In genomic region chr6:5135783-5136376, GRCh38 we compare ENCODE assay signal across 9 cellular contexts. TPM values are rescaled to one million over a fixed set of nuclear protein-coding genes. Genes with fewer than 3 reads are reported as not detected.
A peak's percentile ranks its signal among the peaks of the same experiment; 100 is the strongest.
DNase-seq lines count a peak whose midpoint lies in the region; ATAC-seq, FAIRE-seq and TF ChIP-seq lines count a peak whose summit lies in the region.
"Had no signal": no experiment of that assay in that cellular context is flagged by ENCODE, and none has a peak within 500 bp of the region (broad histone marks: within the 10 kb centered on the region; RNA-seq: fewer than 3 reads in every experiment).

No MANE protein-coding gene starts in this region.

- no TSS peak for BruUV-seq in HepG2 (replicated peaks; lab: Mats Ljungman, UMichigan)

- peak in 2 of 3 donors; percentile 29 to 64 for DNase-seq in CD4-positive, CD25-positive, alpha-beta regulatory T cell
- DNase-seq in RWPE2 (ENCODE audit: low spot score) (no peak), HepG2 (ENCODE audit: low spot score) (peak; percentile 48), hippocampal formation (lab: John Stamatoyannopoulos, UW) (no peak)
- DNase-seq in activated naive CD8-positive, alpha-beta T cell treated with anti-CD3 and anti-CD28 coated beads, Interleukin-2, amount 50 U/mL, for 24 hours, result peak; percentile 52
- DNase-seq in stimulated activated naive CD4-positive, alpha-beta T cell treated with Interleukin-2 at 50 U/mL for 16 hours (lab: John Stamatoyannopoulos, UW), result peak; percentile 28

- H3K27me3 ChIP-seq in CD4-positive, CD25-positive, alpha-beta regulatory T cell (ENCODE audit: control insufficient read depth, insufficient read depth, low read length), result no peaks in the 10 kb centered on the region
- H3K27me3 ChIP-seq in RWPE2 (ENCODE audit: insufficient read depth, poor library complexity, severe bottlenecking), result no peaks in the 10 kb centered on the region
- H3K27me3 ChIP-seq in HepG2 (ENCODE audit: control insufficient read depth in 1 of 2, insufficient read depth in 2 of 2, low read length in 2 of 2), result no peaks in the 10 kb centered on the region

- no peaks in the 10 kb centered on the region for H4K20me1 ChIP-seq in HepG2 (ENCODE audit: insufficient read depth, low read length)

- TF ChIP-seq EP300 in HepG2 (IDR thresholded peaks at IDR 0.05; ENCODE audit: low read depth in 2 of 2, low read length in 2 of 2) (no peak), HepG2 (CRISPR knock-in tag; IDR thresholded peaks at IDR 0.05; ENCODE audit: borderline replicate concordance) (no peak)

- no peak for ATAC-seq in CD4-positive, CD25-positive, alpha-beta regulatory T cell (ENCODE audit: low read depth in 2 of 2)
- ATAC-seq in RWPE2 (ENCODE audit: low read depth) (peak; percentile 53; the same call in 1 of the 3 replicates), HepG2 (peak; percentile 70), GM19397 (IDR thresholded peaks at IDR 0.05; ENCODE audit: unreplicated experiment) (no peak)
- ATAC-seq in activated naive CD8-positive, alpha-beta T cell treated with anti-CD3 and anti-CD28 coated beads, Interleukin-2, amount 50 U/mL, for 24 hours, result peak; percentile 54

- no peaks in the 10 kb centered on the region for H3K27me3 Mint-ChIP-seq in CD4-positive, CD25-positive, alpha-beta regulatory T cell
- H3K27me3 Mint-ChIP-seq in activated naive CD8-positive, alpha-beta T cell treated with anti-CD3 and anti-CD28 coated beads, Interleukin-2, amount 50 U/mL, for 24 hours, result no peaks in the 10 kb centered on the region

- no peak overlapping the region for H3K4me2 ChIP-seq in HepG2 (ENCODE audit: low read depth, low read length)

- in situ Hi-C loops in HepG2 (cut with HindIII; ENCODE audit: extremely low pct_ligation_motif_present, low pct_unique_long_range_greater_than_20kb), result no loop called here

- TF ChIP-seq CTCF in HEK293 (tag by site-specific recombination; IDR thresholded peaks at IDR 0.05) (no peak), RWPE2 (IDR thresholded peaks at IDR 0.05; ENCODE audit: poor library complexity, severe bottlenecking) (peak; percentile 67), HepG2 (CRISPR knock-in tag; IDR thresholded peaks at IDR 0.05) (peak; percentile 57)

- TF ChIP-seq POLR2A in HepG2 (IDR thresholded peaks at IDR 0.05; ENCODE audit: insufficient read depth in 1 of 2, low read depth in 2 of 2, low read length in 2 of 2), result no peak

- no peak overlapping the region for H3K4me3 Mint-ChIP-seq in CD4-positive, CD25-positive, alpha-beta regulatory T cell
- no peak overlapping the region for H3K4me3 Mint-ChIP-seq in activated naive CD8-positive, alpha-beta T cell treated with anti-CD3 and anti-CD28 coated beads, Interleukin-2, amount 50 U/mL, for 24 hours

- H3K9me3 ChIP-seq in CD4-positive, CD25-positive, alpha-beta regulatory T cell (ENCODE audit: control insufficient read depth in 2 of 2, low read length in 2 of 2), result no peaks in the 10 kb centered on the region
- H3K9me3 ChIP-seq in HEK293 (ENCODE audit: control insufficient read depth, insufficient read depth, low read depth, low read length) (no peaks in the 10 kb centered on the region), RWPE2 (ENCODE audit: severe bottlenecking) (no peaks in the 10 kb centered on the region), HepG2 (ENCODE audit: low read length) (no peaks in the 10 kb centered on the region)

- peaks cover 0 to 9% (median 2%) of the 10 kb centered on the region in 4 donors for H3K4me1 Mint-ChIP-seq in CD4-positive, CD25-positive, alpha-beta regulatory T cell
- peaks cover 2% of the 10 kb centered on the region for H3K4me1 Mint-ChIP-seq in activated naive CD8-positive, alpha-beta T cell treated with anti-CD3 and anti-CD28 coated beads, Interleukin-2, amount 50 U/mL, for 24 hours

- POLR2A ChIA-PET in HEK293 (lab: Yijun Ruan, JAX) (no interaction called here), HepG2 (lab: Yijun Ruan, JAX) (no interaction called here)

- no peaks in the 10 kb centered on the region for H3K36me3 ChIP-seq in CD4-positive, CD25-positive, alpha-beta regulatory T cell (ENCODE audit: control insufficient read depth, insufficient read depth, low read length)
- H3K36me3 ChIP-seq in HEK293 (ENCODE audit: control insufficient read depth in 2 of 2, insufficient read depth in 1 of 2, low read length in 2 of 2) (no peaks in the 10 kb centered on the region; a peak in 1 of 3 replicates), RWPE2 (ENCODE audit: low read depth) (no peaks in the 10 kb centered on the region), HepG2 (replicated peaks in 1 of 2; ENCODE audit: control insufficient read depth in 1 of 2, insufficient read depth in 2 of 2, low read length in 2 of 2) (no peaks in the 10 kb centered on the region; a peak in 1 of 5 replicates)

- H3K27ac Mint-ChIP-seq in CD4-positive, CD25-positive, alpha-beta regulatory T cell, result no peak overlapping the region
- H3K27ac Mint-ChIP-seq in activated naive CD8-positive, alpha-beta T cell treated with anti-CD3 and anti-CD28 coated beads, Interleukin-2, amount 50 U/mL, for 24 hours, result no peak overlapping the region

- WGBS in HepG2 (ENCODE audit: low lambda C conversion rate), result 73% methylated on average over 9 of the region's 9 CpGs

- H3K9ac ChIP-seq in HepG2 (ENCODE audit: insufficient read depth, low read depth, low read length), result no peak overlapping the region

- FAIRE-seq in HepG2 (lab: Jason Lieb, UNC), result peak; percentile 49

- H3K9me3 Mint-ChIP-seq in CD4-positive, CD25-positive, alpha-beta regulatory T cell, result no peaks in the 10 kb centered on the region
- no peaks in the 10 kb centered on the region for H3K9me3 Mint-ChIP-seq in activated naive CD8-positive, alpha-beta T cell treated with anti-CD3 and anti-CD28 coated beads, Interleukin-2, amount 50 U/mL, for 24 hours

- peaks cover 8% of the 10 kb centered on the region for H3K36me3 Mint-ChIP-seq in CD4-positive, CD25-positive, alpha-beta regulatory T cell
- H3K36me3 Mint-ChIP-seq in activated naive CD8-positive, alpha-beta T cell treated with anti-CD3 and anti-CD28 coated beads, Interleukin-2, amount 50 U/mL, for 24 hours (ENCODE audit: low read depth), result peaks cover 3% of the 10 kb centered on the region

- no peak overlapping the region for H2AFZ ChIP-seq in HepG2 (ENCODE audit: low read length)

- no peaks in the 10 kb centered on the region for H3K79me2 ChIP-seq in HepG2 (ENCODE audit: insufficient read depth, low read length)

- no peak for TF ChIP-seq RAD21 in HepG2 (CRISPR knock-in tag; IDR thresholded peaks at IDR 0.05)

- intact Hi-C loops in HepG2 (cut with micrococcal nuclease; ENCODE audit: unreplicated experiment), result loop anchor here (2.0 kb wide), 1 partner anchor 21 kb away; no protein-coding TSS in a partner anchor

- no peak overlapping the region for H3K27ac ChIP-seq in CD4-positive, CD25-positive, alpha-beta regulatory T cell (ENCODE audit: insufficient read depth, low read length, poor library complexity, severe bottlenecking)
- no peak overlapping the region for H3K27ac ChIP-seq in HEK293 (ENCODE audit: extremely low read depth, low read depth, low read length)
- H3K27ac ChIP-seq in RWPE2 (ENCODE audit: poor library complexity, severe bottlenecking), result no peak overlapping the region
- H3K27ac ChIP-seq in HepG2 (ENCODE audit: extremely low read length, insufficient read depth, low read length), result no peak overlapping the region

- CTCF ChIA-PET in HEK293 (lab: Yijun Ruan, JAX) (interaction anchor here (0.6 to 1.4 kb wide), 4 partner anchors 8 to 165 kb away, joined by 3 to 5 read pairs (median 4); no protein-coding TSS in a partner anchor), HepG2 (lab: Yijun Ruan, JAX; ENCODE audit: low intra/inter-chr PET ratio, low total read pairs) (no interaction called here)

- no peak overlapping the region for H3K4me3 ChIP-seq in CD4-positive, CD25-positive, alpha-beta regulatory T cell (ENCODE audit: low read depth, low read length)
- H3K4me3 ChIP-seq in HEK293 (ENCODE audit: low read depth, low read length) (no peak overlapping the region), RWPE2 (ENCODE audit: severe bottlenecking) (no peak overlapping the region), HepG2 (replicated peaks in 1 of 3; ENCODE audit: insufficient read depth in 1 of 3, low read depth in 2 of 3, low read length in 3 of 3) (no peak overlapping the region)

- no peaks in the 10 kb centered on the region for H3K4me1 ChIP-seq in CD4-positive, CD25-positive, alpha-beta regulatory T cell (ENCODE audit: control insufficient read depth, insufficient read depth, low read length, poor library complexity, severe bottlenecking)
- H3K4me1 ChIP-seq in HEK293 (ENCODE audit: control insufficient read depth, insufficient read depth, low read length) (no peaks in the 10 kb centered on the region), RWPE2 (ENCODE audit: insufficient read depth, poor library complexity, severe bottlenecking) (no peaks in the 10 kb centered on the region), HepG2 (ENCODE audit: insufficient read depth, low read length) (peaks cover 25% of the 10 kb centered on the region)

TF ChIP-seq in HEK293, 187 proteins besides CTCF, POLR2A, EP300 and RAD21:
- peak; percentile 23; the same call in 1 of the 2 replicates for TF ChIP-seq PRDM1 (tag by site-specific recombination; IDR thresholded peaks at IDR 0.05)
- no peak for TF ChIP-seq ZNF404 (tag by site-specific recombination; IDR thresholded peaks at IDR 0.05)

TF ChIP-seq in HepG2, 621 proteins besides CTCF, POLR2A, EP300 and RAD21 (continues in another document):
- no peak for TF ChIP-seq ZNF549 (CRISPR knock-in tag; IDR thresholded peaks at IDR 0.05)

RNA-seq across cellular contexts. Expression of gene PPP1R3G, which starts 50.7 kb away (rescaled TPM):
- 0.10 TPM for total RNA-seq in CD4-positive, CD25-positive, alpha-beta regulatory T cell
- polyA plus RNA-seq in CD4-positive, CD25-positive, alpha-beta regulatory T cell, result not detected
- total RNA-seq in HepG2 (2016; rRNA removed; fragmentation: Illumina TruSeq; extraction: Trizol), result 0.56 and 1.2 TPM in 2 replicates
- 0.18 and 0.20 TPM in 2 replicates for total RNA-seq in HepG2 (2016; cell fraction: cytosol; rRNA removed; fragmentation: Illumina TruSeq; extraction: Trizol; ENCODE audit: low read depth)
- 0.61 and 1.0 TPM in 2 replicates for total RNA-seq in HepG2 (2016; cell fraction: insoluble cytoplasmic fraction; rRNA removed; fragmentation: Illumina TruSeq; extraction: Trizol)
- 0.52 and 0.74 TPM in 2 replicates for total RNA-seq in HepG2 (2016; cell fraction: membrane; rRNA removed; fragmentation: Illumina TruSeq; extraction: Trizol)
- total RNA-seq in HepG2 (2016; cell fraction: nucleus; rRNA removed; fragmentation: Illumina TruSeq; extraction: Trizol), result 0.88 and 1.0 TPM in 2 replicates
- 1.3 and 1.8 TPM in 2 replicates for polyA plus RNA-seq in HepG2 (2011; rRNA removed)
- 1.5 and 1.9 TPM in 2 replicates for polyA plus RNA-seq in HepG2 (2011; cell fraction: cytosol; rRNA removed)
- polyA plus RNA-seq in HepG2 (2011; cell fraction: nucleus; rRNA removed), result 3.4 and 3.6 TPM in 2 replicates
- 2.0 and 2.2 TPM in 2 replicates for polyA plus RNA-seq in HepG2 (2012)
- 0.11 TPM in 2 replicates for polyA plus RNA-seq in HepG2 (2016; cell fraction: cytosol; fragmentation: Illumina TruSeq; extraction: Trizol; ENCODE audit: low read depth)
- 0.44 and 0.60 TPM in 2 replicates for polyA plus RNA-seq in HepG2 (2016; cell fraction: insoluble cytoplasmic fraction; fragmentation: Illumina TruSeq; extraction: Trizol; ENCODE audit: low read depth)
- 0.29 and 0.52 TPM in 2 replicates for polyA plus RNA-seq in HepG2 (2016; cell fraction: membrane; fragmentation: Illumina TruSeq; extraction: Trizol; ENCODE audit: low read depth)
- 0.61 and 0.77 TPM in 2 replicates for polyA plus RNA-seq in HepG2 (2016; cell fraction: nucleus; fragmentation: Illumina TruSeq; extraction: Trizol; ENCODE audit: insufficient read depth, low read depth)
- 0.14 and 3.0 TPM in 2 replicates for polyA minus RNA-seq in HepG2 (2011; rRNA and poly(A)+ RNA removed; ENCODE audit: low replicate concordance)
- polyA minus RNA-seq in HepG2 (2011; cell fraction: cytosol; rRNA and poly(A)+ RNA removed), result 2.1 and 2.3 TPM in 2 replicates
- 4.5 and 4.8 TPM in 2 replicates for polyA minus RNA-seq in HepG2 (2011; cell fraction: nucleus; rRNA and poly(A)+ RNA removed)
- polyA plus RNA-seq: neural cell had no signal

Comparison
In these comparisons a context has a peak if more than half of its experiments do, and no peak if none do; other contexts are left out.
1. ATAC-seq: peak in RWPE2 (single experiment), activated naive CD8-positive, alpha-beta T cell treated with anti-CD3 and anti-CD28 coated beads, Interleukin-2, amount 50 U/mL, for 24 hours (single experiment) and HepG2 (single experiment); none in CD4-positive, CD25-positive, alpha-beta regulatory T cell (0 of 2) and GM19397 (single experiment).
2. DNase-seq: peak in CD4-positive, CD25-positive, alpha-beta regulatory T cell (2 of 3), activated naive CD8-positive, alpha-beta T cell treated with anti-CD3 and anti-CD28 coated beads, Interleukin-2, amount 50 U/mL, for 24 hours (single experiment), HepG2 (single experiment) and stimulated activated naive CD4-positive, alpha-beta T cell treated with Interleukin-2 at 50 U/mL for 16 hours (single experiment); none in RWPE2 (single experiment) and hippocampal formation (0 of 2).